ENCODE assay signal across 1 cellular context in genomic region chr2:88481937-88482336, GRCh38.
TF ChIP-seq lines count a peak whose summit lies in the region.

No MANE protein-coding gene starts in this region.

TF ChIP-seq in HEK293, 187 proteins besides CTCF, POLR2A, EP300 and RAD21 (continued from another document):
- TF ChIP-seq WT1 (tag by site-specific recombination; IDR thresholded peaks at IDR 0.05) = no peak
- TF ChIP-seq ZNF707 (tag by site-specific recombination; IDR thresholded peaks at IDR 0.05) = no peak
- TF ChIP-seq ZBTB8A (tag by site-specific recombination; IDR thresholded peaks at IDR 0.05) = no peak
- TF ChIP-seq GLI2 (tag by site-specific recombination; IDR thresholded peaks at IDR 0.05; ENCODE audit: borderline replicate concordance, low read depth) = 0 out of 2 replicates have a peak, but pooled peaks have one; percentile 51
- no peak for TF ChIP-seq ZNF623 (tag by site-specific recombination; IDR thresholded peaks at IDR 0.05)
- no peak for TF ChIP-seq ZNF292 (tag by site-specific recombination; IDR thresholded peaks at IDR 0.05; ENCODE audit: borderline replicate concordance, low read depth)
- peak; percentile 49; the same call in 1 of the 2 replicates for TF ChIP-seq ZXDB (tag by site-specific recombination; IDR thresholded peaks at IDR 0.05)
- peak; percentile 75 for TF ChIP-seq ZBTB21 (tag by site-specific recombination; IDR thresholded peaks at IDR 0.05)
- no peak for TF ChIP-seq KLF8 (tag by site-specific recombination; IDR thresholded peaks at IDR 0.05)
- TF ChIP-seq TRIM28 (IDR thresholded peaks at IDR 0.05; ENCODE audit: borderline replicate concordance, low read length) = peak; percentile 38; the same call in 1 of the 2 replicates
- TF ChIP-seq ZNF311 (tag by site-specific recombination; IDR thresholded peaks at IDR 0.05; ENCODE audit: borderline replicate concordance) = no peak
- no peak for TF ChIP-seq ZBTB1 (tag by site-specific recombination; IDR thresholded peaks at IDR 0.05)
- TF ChIP-seq ZNF10 (tag by site-specific recombination; IDR thresholded peaks at IDR 0.05) = no peak
- TF ChIP-seq KLF9 (tag by site-specific recombination; IDR thresholded peaks at IDR 0.05; ENCODE audit: low read depth) = no peak
- no peak for TF ChIP-seq ZFP37 (tag by site-specific recombination; IDR thresholded peaks at IDR 0.05)
- TF ChIP-seq GFI1B (tag by site-specific recombination; IDR thresholded peaks at IDR 0.05) = 0 out of 2 replicates have a peak, but pooled peaks have one; percentile 21
- TF ChIP-seq ZNF184 (tag by site-specific recombination; IDR thresholded peaks at IDR 0.05) = no peak
- TF ChIP-seq ZNF133 (tag by site-specific recombination; IDR thresholded peaks at IDR 0.05) = no peak
- TF ChIP-seq REST (tag by site-specific recombination; IDR thresholded peaks at IDR 0.05) = no peak
- no peak for TF ChIP-seq ZNF510 (tag by site-specific recombination; IDR thresholded peaks at IDR 0.05; ENCODE audit: insufficient replicate concordance)
- no peak for TF ChIP-seq ZNF692 (tag by site-specific recombination; IDR thresholded peaks at IDR 0.05)
- no peak for TF ChIP-seq ZNF585B (tag by site-specific recombination; IDR thresholded peaks at IDR 0.05)
- peak; percentile 66 for TF ChIP-seq SP7 (tag by site-specific recombination; IDR thresholded peaks at IDR 0.05)
- TF ChIP-seq ZNF664 (tag by site-specific recombination; IDR thresholded peaks at IDR 0.05) = no peak
- no peak for TF ChIP-seq OVOL3 (tag by site-specific recombination; IDR thresholded peaks at IDR 0.05)
- no peak for TF ChIP-seq ZFP3 (tag by site-specific recombination; IDR thresholded peaks at IDR 0.05; ENCODE audit: low read depth)
- TF ChIP-seq ZNF280D (tag by site-specific recombination; IDR thresholded peaks at IDR 0.05) = no peak
- TF ChIP-seq ZNF248 (tag by site-specific recombination; IDR thresholded peaks at IDR 0.05) = no peak
- TF ChIP-seq ELK4 (IDR thresholded peaks at IDR 0.05; ENCODE audit: borderline replicate concordance, low read depth, low read length) = no peak
- peak; percentile 40; the same call in 1 of the 2 replicates for TF ChIP-seq ZNF2 (tag by site-specific recombination; IDR thresholded peaks at IDR 0.05)
- TF ChIP-seq ZNF394 (tag by site-specific recombination; IDR thresholded peaks at IDR 0.05; ENCODE audit: borderline replicate concordance) = no peak
- TF ChIP-seq ZNF155 (tag by site-specific recombination; IDR thresholded peaks at IDR 0.05) = no peak
- TF ChIP-seq ZNF26 (tag by site-specific recombination; IDR thresholded peaks at IDR 0.05) = no peak
- no peak for TF ChIP-seq ZNF610 (tag by site-specific recombination; IDR thresholded peaks at IDR 0.05; ENCODE audit: borderline replicate concordance)
- TF ChIP-seq ZNF747 (tag by site-specific recombination; IDR thresholded peaks at IDR 0.05) = no peak
- TF ChIP-seq EGR2 (tag by site-specific recombination; IDR thresholded peaks at IDR 0.05; ENCODE audit: low read depth) = no peak
- no peak for TF ChIP-seq ZNF449 (tag by site-specific recombination; IDR thresholded peaks at IDR 0.05)
- TF ChIP-seq ZBTB17 (tag by site-specific recombination; IDR thresholded peaks at IDR 0.05) = no peak
- TF ChIP-seq ZBTB48 (tag by site-specific recombination; IDR thresholded peaks at IDR 0.05) = no peak
- TF ChIP-seq ZNF37A (tag by site-specific recombination; IDR thresholded peaks at IDR 0.05) = no peak
TF ChIP-seq in HEK293: peak in this region for 31.
